In the genomic region with DNA sequence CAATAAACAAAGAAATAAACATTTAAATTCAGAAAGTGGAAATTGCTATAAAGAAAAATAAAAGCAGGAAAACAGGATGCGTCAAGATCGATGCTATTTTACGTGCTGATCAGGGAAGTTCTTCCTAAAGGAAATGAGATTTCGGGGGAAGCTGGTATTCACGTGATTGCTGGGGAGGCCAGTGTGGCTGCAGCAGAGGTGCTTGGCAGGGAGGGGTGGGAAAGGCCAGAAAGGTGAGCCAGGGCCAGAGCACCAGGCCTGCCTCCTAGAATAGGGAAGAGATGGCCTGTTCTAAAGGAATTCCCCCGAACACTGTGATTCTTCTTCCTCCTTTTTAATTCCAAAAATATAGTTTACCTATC, we compare ENCODE assay signal across 9 cellular contexts. TPM values are rescaled to one million over a fixed set of nuclear protein-coding genes. Genes with fewer than 3 reads are reported as not detected.
A peak's percentile ranks its signal among the peaks of the same experiment; 100 is the strongest.
DNase-seq lines count a peak whose midpoint lies in the region; ATAC-seq and TF ChIP-seq lines count a peak whose summit lies in the region.
"Had no signal": no experiment of that assay in that cellular context is flagged by ENCODE, and none has a peak within 500 bp of the region (broad histone marks: within the 10 kb centered on the region; RNA-seq: fewer than 3 reads in every experiment).

No MANE protein-coding gene starts in this region.

- TF ChIP-seq CTCF in activated B cell treated with CpG ODN at 0.5 μM for 24 hours (IDR thresholded peaks at IDR 0.05) (no peak), liver (IDR thresholded peaks at IDR 0.05; ENCODE audit: low read depth, low read length, missing input control) (no peak), stomach (IDR thresholded peaks at IDR 0.05) (no peak), testis (IDR thresholded peaks at IDR 0.05) (no peak)

- H3K4me3 ChIP-seq in liver (ENCODE audit: low read depth in 1 of 3, low read length in 3 of 3): peak overlapping the region in 1 of 3 donors; percentile 12
- peak overlapping the region in 2 of 4 donors; percentile 10 to 83 for H3K4me3 ChIP-seq in stomach
- peak overlapping the region in 1 of 2 donors; percentile 6 for H3K4me3 ChIP-seq in testis

- H3K36me3 ChIP-seq in liver (ENCODE audit: control insufficient read depth in 4 of 4, insufficient read depth in 3 of 4, low read depth in 1 of 4, low read length in 3 of 4) (no peaks in the 10 kb centered on the region), stomach (no peaks in the 10 kb centered on the region), testis (ENCODE audit: low read depth, missing control alignments) (no peaks in the 10 kb centered on the region)
- H3K36me3 ChIP-seq: breast epithelium had no signal

- CTCF ChIA-PET in activated naive CD4-positive, alpha-beta T cell treated with anti-CD3 and anti-CD28 coated beads for 36 hours (lab: Charles Lee): interaction anchor here (0.5 to 14.1 kb wide), 17 partner anchors 11 to 347 kb away, joined by 3 to 283 read pairs (median 3); no protein-coding TSS in a partner anchor
- CTCF ChIA-PET in activated B cell treated with CpG ODN at 0.5 μM for 24 hours (lab: Charles Lee): interaction anchor here (0.8 to 7.3 kb wide), 9 partner anchors 12 to 111 kb away, joined by 3 to 53 read pairs (median 4); no protein-coding TSS in a partner anchor

- H3K27me3 Mint-ChIP-seq in activated naive CD4-positive, alpha-beta T cell treated with anti-CD3 and anti-CD28 coated beads for 36 hours (ENCODE audit: low read depth): no peaks in the 10 kb centered on the region
- no peaks in the 10 kb centered on the region for H3K27me3 Mint-ChIP-seq in activated B cell treated with CpG ODN at 0.5 μM for 24 hours

- peaks cover 0 to 22% (median 19%) of the 10 kb centered on the region in 4 donors for H3K4me1 ChIP-seq in liver (ENCODE audit: control insufficient read depth in 4 of 4, insufficient read depth in 4 of 4, low read length in 3 of 4)
- H3K4me1 ChIP-seq in stomach: peaks cover 8 to 36% (median 28%) of the 10 kb centered on the region in 4 donors
- H3K4me1 ChIP-seq in testis: peaks cover 12% of the 10 kb centered on the region

- H3K9me3 ChIP-seq in liver (ENCODE audit: control insufficient read depth in 4 of 4, low read length in 3 of 4) (no peaks in the 10 kb centered on the region), stomach (no peaks in the 10 kb centered on the region), testis (no peaks in the 10 kb centered on the region)
- H3K9me3 ChIP-seq: breast epithelium had no signal

- ATAC-seq in activated B cell treated with CpG ODN at 0.5 μM for 24 hours (ENCODE audit: low read depth): no peak
- no peak for ATAC-seq in GM21423 (IDR thresholded peaks at IDR 0.05; ENCODE audit: unreplicated experiment)
- no peak for ATAC-seq in GM21528 (IDR thresholded peaks at IDR 0.05; ENCODE audit: low FRiP score, unreplicated experiment)

- intact Hi-C loops in activated naive CD4-positive, alpha-beta T cell treated with anti-CD3 and anti-CD28 coated beads for 36 hours (cut with micrococcal nuclease): loop anchor here (1.0 to 5.0 kb wide), 6 partner anchors 68 to 1337 kb away; no protein-coding TSS in a partner anchor
- intact Hi-C loops in activated B cell treated with CpG ODN at 0.5 μM for 24 hours (cut with micrococcal nuclease) (loop anchor here (1.0 to 5.0 kb wide), 7 partner anchors 17 to 1339 kb away; partner anchors contain the start of genes FMC1, TRIM24 and UBN2), stomach (cut with DNase I; ENCODE audit: low total_unique reads) (no loop called here), testis (cut with DNase I; ENCODE audit: low total_unique reads) (loop anchor here (10.0 kb wide), 1 partner anchor 348 kb away; no protein-coding TSS in a partner anchor)

- H3K27ac Mint-ChIP-seq in activated naive CD4-positive, alpha-beta T cell treated with anti-CD3 and anti-CD28 coated beads for 36 hours: no peak overlapping the region
- peak overlapping the region; percentile 90 for H3K27ac Mint-ChIP-seq in activated B cell treated with CpG ODN at 0.5 μM for 24 hours

- H3K4me1 Mint-ChIP-seq in activated naive CD4-positive, alpha-beta T cell treated with anti-CD3 and anti-CD28 coated beads for 36 hours (ENCODE audit: low read depth): peaks cover 25% of the 10 kb centered on the region
- peaks cover 37% of the 10 kb centered on the region for H3K4me1 Mint-ChIP-seq in activated B cell treated with CpG ODN at 0.5 μM for 24 hours

- no peaks in the 10 kb centered on the region for H3K9me3 Mint-ChIP-seq in activated naive CD4-positive, alpha-beta T cell treated with anti-CD3 and anti-CD28 coated beads for 36 hours
- no peaks in the 10 kb centered on the region for H3K9me3 Mint-ChIP-seq in activated B cell treated with CpG ODN at 0.5 μM for 24 hours

- TF ChIP-seq RAD21 in liver (IDR thresholded peaks at IDR 0.05): no peak

- DNase-seq in activated naive CD4-positive, alpha-beta T cell treated with anti-CD3 and anti-CD28 coated beads for 36 hours: no peak
- no peak for DNase-seq in activated naive CD4-positive, alpha-beta T cell treated with anti-CD3 and anti-CD28 coated beads, Interleukin-2, amount 50 U/mL, for 16 hours
- DNase-seq in activated B cell treated with CpG ODN at 0.5 μM for 24 hours (no peak), stomach (no peak), testis (no peak)

- H3K27me3 ChIP-seq in liver (ENCODE audit: control insufficient read depth in 4 of 4, insufficient read depth in 4 of 4, low read length in 3 of 4) (no peaks in the 10 kb centered on the region), stomach (no peaks in the 10 kb centered on the region), testis (no peaks in the 10 kb centered on the region)
- H3K27me3 ChIP-seq: breast epithelium had no signal

- 62% methylated on average over 6 of the region's 6 CpGs for WGBS in liver
- WGBS in stomach, 5 donors: 55 to 79% (median 77%) methylated on average over 6 of the region's 6 CpGs
- WGBS in testis, 2 donors: 42 to 43% methylated on average over 6 of the region's 6 CpGs

- TF ChIP-seq EP300 in stomach (IDR thresholded peaks at IDR 0.05): no peak

- peak overlapping the region in 1 of 2 donors; percentile 62 for H3K9ac ChIP-seq in liver (ENCODE audit: low read depth in 1 of 2, low read length in 2 of 2)

- POLR2A ChIA-PET in activated B cell treated with CpG ODN at 0.5 μM for 24 hours (lab: Charles Lee): interaction anchor here (1.8 to 2.2 kb wide), 3 partner anchors 19 to 99 kb away, joined by 5 to 7 read pairs (median 7); no protein-coding TSS in a partner anchor

- peaks cover 4% of the 10 kb centered on the region for H3K36me3 Mint-ChIP-seq in activated naive CD4-positive, alpha-beta T cell treated with anti-CD3 and anti-CD28 coated beads for 36 hours (ENCODE audit: low read depth)
- peaks cover 11% of the 10 kb centered on the region for H3K36me3 Mint-ChIP-seq in activated B cell treated with CpG ODN at 0.5 μM for 24 hours (ENCODE audit: low read depth)

- H3K27ac ChIP-seq in liver (ENCODE audit: low read depth in 1 of 2, low read length in 2 of 2): peak overlapping the region; percentile 29 to 55
- H3K27ac ChIP-seq in stomach: peak overlapping the region in 4 of 5 donors; percentile 7 to 97 (median 20)
- H3K27ac ChIP-seq in testis: peak overlapping the region in 1 of 2 donors; percentile 17

- TF ChIP-seq POLR2A in stomach (IDR thresholded peaks at IDR 0.05) (no peak), testis (IDR thresholded peaks at IDR 0.05) (no peak)

- peak overlapping the region; percentile 91 for H3K4me3 Mint-ChIP-seq in activated naive CD4-positive, alpha-beta T cell treated with anti-CD3 and anti-CD28 coated beads for 36 hours
- H3K4me3 Mint-ChIP-seq in activated B cell treated with CpG ODN at 0.5 μM for 24 hours: peak overlapping the region; percentile 98

TF ChIP-seq in liver, 16 proteins besides CTCF, POLR2A, EP300 and RAD21:
- TF ChIP-seq FOXA1 (IDR thresholded peaks at IDR 0.05) (no peak), EGR1 (IDR thresholded peaks at IDR 0.05; ENCODE audit: low read depth in 2 of 2) (no peak)

RNA-seq across cellular contexts. Expression of gene CREB3L2, which starts 0.9 kb away (rescaled TPM):
- 10 to 100 TPM; 14.1 to 15.7 TPM for total RNA-seq in activated naive CD4-positive, alpha-beta T cell treated with anti-CD3 and anti-CD28 coated beads for 36 hours
- 16.6 and 21.7 TPM in 2 replicates for total RNA-seq in activated B cell treated with CpG ODN at 0.5 μM for 24 hours
- 10 to 100 TPM; 12.9 to 16.6 TPM for total RNA-seq in liver
- 1 to 10 TPM; 6.7 to 7.0 TPM for polyA plus RNA-seq in liver
- total RNA-seq in stomach: 100 to 1,000 TPM in 1 of 5 donors, 10 to 100 TPM in 4; 22.6 to 258 (median 38.8) TPM
- polyA plus RNA-seq in stomach: 1 to 10 TPM; 5.8 to 8.6 (median 6.6) TPM
- total RNA-seq in testis: 10 to 100 TPM; 23.4 to 23.9 TPM
- 22.0 TPM for polyA plus RNA-seq in testis (ENCODE audit: insufficient read depth, low read depth, low replicate concordance)
